In the genomic region with DNA sequence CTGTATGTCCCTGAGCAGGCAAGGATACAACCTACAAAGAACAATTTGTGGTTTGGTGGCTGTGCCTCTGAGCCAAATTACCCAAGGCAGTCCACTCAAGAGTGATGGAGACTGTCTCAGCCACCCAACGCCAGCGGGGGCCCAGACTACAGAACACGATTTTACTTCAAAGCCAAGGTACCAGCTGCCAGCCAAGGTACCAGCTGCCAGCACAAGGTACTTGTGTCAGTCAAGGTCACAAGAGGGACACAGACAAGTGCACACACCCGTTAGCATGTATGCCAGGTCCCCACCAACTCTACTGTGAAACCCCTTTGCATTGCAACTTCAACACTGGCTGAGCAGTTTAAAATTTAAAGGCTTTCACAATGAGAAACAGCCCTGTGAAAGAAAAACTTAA, we compare ENCODE assay signal across 18 cellular contexts. TPM values are rescaled to one million over a fixed set of nuclear protein-coding genes. Genes with fewer than 3 reads are reported as not detected.
DNase-seq lines count a peak whose midpoint lies in the region; ATAC-seq, FAIRE-seq and TF ChIP-seq lines count a peak whose summit lies in the region.
"Had no signal": no experiment of that assay in that cellular context is flagged by ENCODE, and none has a peak within 500 bp of the region (broad histone marks: within the 10 kb centered on the region; RNA-seq: fewer than 3 reads in every experiment).

No MANE protein-coding gene starts in this region.

- H3K27ac ChIP-seq in DND-41 (ENCODE audit: low read length) = no peak overlapping the region
- H3K27ac ChIP-seq in neuronal stem cell (replicated peaks; ENCODE audit: low read length) = no peak overlapping the region

- H4K8ac ChIP-seq in neuronal stem cell (ENCODE audit: low read depth, low read length) = no peak overlapping the region

- H2AK5ac ChIP-seq in neuronal stem cell (ENCODE audit: low read depth, low read length) = no peak overlapping the region

- no peaks in the 10 kb centered on the region for H3K4me1 ChIP-seq in DND-41 (ENCODE audit: insufficient read depth, low read length)
- peaks cover 11 to 17% of the 10 kb centered on the region in 2 donors for H3K4me1 ChIP-seq in neuronal stem cell (ENCODE audit: control insufficient read depth in 2 of 2, insufficient read depth in 1 of 2, low read depth in 1 of 2, low read length in 2 of 2)
- H3K4me1 ChIP-seq: HAP-1 had no signal

- no peak overlapping the region for H4K91ac ChIP-seq in neuronal stem cell (ENCODE audit: low read depth, low read length, poor library complexity)

- WGBS in neuronal stem cell (ENCODE audit: extremely low coverage in 2 of 2, insufficient read length in 2 of 2, insufficient replicate concordance in 1 of 2), 2 donors = no CpG with 5 or more reads among the region's 4 CpGs

- TF ChIP-seq CTCF in DND-41 (IDR thresholded peaks at IDR 0.05; ENCODE audit: borderline replicate concordance, extremely low read depth, low read length, poor library complexity, severe bottlenecking) = no peak

- H3K9ac ChIP-seq in DND-41 (ENCODE audit: low read depth, low read length) = no peak overlapping the region
- H3K9ac ChIP-seq in neuronal stem cell (ENCODE audit: low read depth, low read length, poor library complexity) = no peak overlapping the region

- no peak overlapping the region for H3K23ac ChIP-seq in neuronal stem cell (ENCODE audit: low read depth, low read length, poor library complexity)

- H3K79me1 ChIP-seq in neuronal stem cell (ENCODE audit: low read depth, low read length) = no peaks in the 10 kb centered on the region

- H2BK120ac ChIP-seq in neuronal stem cell (ENCODE audit: low read depth, low read length) = no peak overlapping the region

- H2BK5ac ChIP-seq in neuronal stem cell (ENCODE audit: low read length) = no peak overlapping the region

- FAIRE-seq in urothelium cell line (lab: Jason Lieb, UNC) = no peak
- FAIRE-seq: HepG2, RCC 7860 had no signal

- no peak overlapping the region for H3K4me3 ChIP-seq in DND-41 (ENCODE audit: low read depth in 1 of 2, low read length in 2 of 2)
- no peak overlapping the region for H3K4me3 ChIP-seq in neuronal stem cell (ENCODE audit: low read length in 2 of 2)
- H3K4me3 ChIP-seq: HAP-1 had no signal

- no peaks in the 10 kb centered on the region for H3K36me3 ChIP-seq in DND-41 (ENCODE audit: insufficient read depth, low read length)
- no peaks in the 10 kb centered on the region for H3K36me3 ChIP-seq in neuronal stem cell (replicated peaks in 1 of 2; ENCODE audit: control insufficient read depth in 2 of 2, insufficient read depth in 2 of 2, low read length in 2 of 2)
- H3K36me3 ChIP-seq: HAP-1 had no signal

- H3K27me3 ChIP-seq in DND-41 (ENCODE audit: insufficient read depth, low read length, poor library complexity) (no peaks in the 10 kb centered on the region), neuronal stem cell (ENCODE audit: control insufficient read depth in 3 of 3, insufficient read depth in 3 of 3, low read depth in 1 of 3, low read length in 3 of 3) (no peaks in the 10 kb centered on the region)

- H2BK15ac ChIP-seq in neuronal stem cell (ENCODE audit: low read length) = no peak overlapping the region

- no peak overlapping the region for H2BK12ac ChIP-seq in neuronal stem cell (ENCODE audit: low read length)

- no peak overlapping the region for H2AFZ ChIP-seq in DND-41 (ENCODE audit: low read depth, low read length)
- H2AFZ ChIP-seq in neuronal stem cell (ENCODE audit: low read length) = no peak overlapping the region

- H3K79me2 ChIP-seq in DND-41 (ENCODE audit: insufficient read depth, low read length) = no peaks in the 10 kb centered on the region

- DNase-seq in activated CD8-positive, alpha-beta memory T cell treated with anti-CD3 and anti-CD28 coated beads, Interleukin-2, amount 50 U/mL, for 48 hours = peak; percentile 32
- DNase-seq in activated CD8-positive, alpha-beta memory T cell treated with anti-CD3 and anti-CD28 coated beads for 24 hours = no peak
- no peak for DNase-seq in DND-41
- peak; percentile 38 to 70 for DNase-seq in NCI-H524 (lab: John Stamatoyannopoulos, UW)
- no peak for DNase-seq in neuronal stem cell (ENCODE audit: low spot score)
- DNase-seq in cerebellar cortex (ENCODE audit: low spot score) = no peak
- no peak for DNase-seq in urothelium cell line (ENCODE audit: low spot score)
- DNase-seq: ACHN, GF-D8, KBM-7, NCI-H187, NCI-H526 treated with DMSO at 0.1 percent for 48 hours, SW 1271 had no signal

- H3K18ac ChIP-seq in neuronal stem cell (ENCODE audit: low read length) = peak overlapping the region; percentile 3

- no peaks in the 10 kb centered on the region for H4K20me1 ChIP-seq in DND-41 (ENCODE audit: insufficient read depth, low read length)

- H3K9me3 ChIP-seq in DND-41 (ENCODE audit: insufficient read depth, low read length, severe bottlenecking) (no peaks in the 10 kb centered on the region), neuronal stem cell (replicated peaks in 1 of 2; ENCODE audit: control insufficient read depth in 2 of 2, insufficient read depth in 1 of 2, low read depth in 1 of 2, low read length in 2 of 2) (no peaks in the 10 kb centered on the region)
- H3K9me3 ChIP-seq: HAP-1 had no signal

- H3K4ac ChIP-seq in neuronal stem cell (ENCODE audit: low read length) = no peak overlapping the region

- H3K4me2 ChIP-seq in DND-41 (ENCODE audit: insufficient read depth, low read length) (no peak overlapping the region), neuronal stem cell (ENCODE audit: insufficient read depth, low read length, poor library complexity, severe bottlenecking) (no peak overlapping the region)

- 0 out of 3 replicates have a peak, but pooled peaks have one; percentile 19 for ATAC-seq in DND-41 (ENCODE audit: insufficient read depth, low read depth)
- ATAC-seq in GM21529 (IDR thresholded peaks at IDR 0.05; ENCODE audit: unreplicated experiment) = no peak
- ATAC-seq: Right ventricle myocardium inferior had no signal

- H3K14ac ChIP-seq in neuronal stem cell (ENCODE audit: low read length) = peak overlapping the region; percentile 9

RNA-seq across cellular contexts. Expression of gene COLQ, which starts 23.5 kb away (rescaled TPM):
- polyA plus RNA-seq in neuronal stem cell (2013, experiment 1 of 2) = 2.2 TPM
- polyA plus RNA-seq in neuronal stem cell (2013, experiment 2 of 2) = 2.1 TPM

Comparison
In these comparisons a context has a peak if more than half of its experiments do, and no peak if none do; other contexts are left out.
1. DNase-seq: peak in activated CD8-positive, alpha-beta memory T cell treated with anti-CD3 and anti-CD28 coated beads, Interleukin-2, amount 50 U/mL, for 48 hours (single experiment) and NCI-H524 (2 of 2); none in activated CD8-positive, alpha-beta memory T cell treated with anti-CD3 and anti-CD28 coated beads for 24 hours (single experiment), DND-41 (single experiment), neuronal stem cell (single experiment), cerebellar cortex (single experiment) and urothelium cell line (single experiment).